In the genomic region with DNA sequence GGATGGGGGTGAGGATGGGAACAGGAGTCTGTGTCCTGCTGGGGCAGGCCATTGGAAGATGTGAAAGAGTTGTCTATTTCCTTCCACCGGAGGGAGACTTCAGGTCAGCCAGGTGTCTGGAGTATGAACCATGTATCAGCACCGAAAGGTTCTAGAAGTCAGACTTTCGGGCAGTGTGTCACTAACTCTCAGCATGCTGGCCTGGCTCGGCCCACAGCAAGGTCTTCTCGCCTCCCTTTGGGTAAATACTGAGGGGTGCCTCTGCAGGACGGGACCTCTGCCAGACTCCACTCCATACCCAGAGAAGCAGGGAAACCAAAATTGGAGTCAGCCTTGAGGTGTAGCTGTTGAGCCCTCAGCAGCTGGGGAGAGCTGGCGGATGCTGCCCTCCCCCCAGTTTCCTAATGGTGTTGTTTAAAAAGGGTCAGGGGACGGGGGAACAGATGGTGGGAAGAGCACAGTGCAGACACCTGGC, we compare ENCODE assay signal across 10 cellular contexts. TPM values are rescaled to one million over a fixed set of nuclear protein-coding genes. Genes with fewer than 3 reads are reported as not detected.
DNase-seq lines count a peak whose midpoint lies in the region; ATAC-seq, FAIRE-seq and TF ChIP-seq lines count a peak whose summit lies in the region.
"Had no signal": no experiment of that assay in that cellular context is flagged by ENCODE, and none has a peak within 500 bp of the region (broad histone marks: within the 10 kb centered on the region; RNA-seq: fewer than 3 reads in every experiment).

No MANE protein-coding gene starts in this region.

- TF ChIP-seq POLR2A in body of pancreas (IDR thresholded peaks at IDR 0.05) = no peak

- H3K27ac ChIP-seq in BLaER1 treated with 17β-estradiol and CSF1 and Interleukin-3, amounts not matched to agents 10 nM and 100 nM = peak overlapping the region; percentile 39 to 88 (median 81); a peak in 21 of 22 replicates
- H3K27ac ChIP-seq in kidney (ENCODE audit: low read depth in 2 of 2, low read length in 2 of 2) (peak overlapping the region; percentile 36 to 45), body of pancreas (peak overlapping the region in 2 of 4 donors; percentile 30 to 52)

- intact Hi-C loops in kidney (cut with DNase I) (no loop called here), body of pancreas (cut with DNase I) (no loop called here)

- H3K9ac ChIP-seq in BLaER1 treated with 17β-estradiol and CSF1 and Interleukin-3, amounts not matched to agents 10 nM and 100 nM = peak overlapping the region; percentile 71 to 90 (median 86)
- H3K9ac ChIP-seq in kidney (ENCODE audit: low read length in 2 of 2) = no peak overlapping the region

- H3K36me3 ChIP-seq in BLaER1 treated with 17β-estradiol and CSF1 and Interleukin-3, amounts not matched to agents 10 nM and 100 nM = peaks cover 0 to 18% (median 5%) of the 10 kb centered on the region in 11 experiments; a peak in 17 of 22 replicates
- H3K36me3 ChIP-seq in kidney (ENCODE audit: control insufficient read depth in 1 of 2, insufficient read depth in 2 of 2, low read length in 2 of 2) (no peaks in the 10 kb centered on the region), body of pancreas (replicated peaks in 1 of 2; ENCODE audit: insufficient read depth in 1 of 2, low read depth in 2 of 2) (no peaks in the 10 kb centered on the region)

- no peak for TF ChIP-seq CTCF in kidney (IDR thresholded peaks at IDR 0.05; ENCODE audit: borderline replicate concordance, extremely low read depth, insufficient read depth)
- TF ChIP-seq CTCF in body of pancreas (IDR thresholded peaks at IDR 0.05) = peak in 1 of 7 experiments; percentile 1

- DNase-seq in RPMI8226 (peak; percentile 73), kidney (no peak), body of pancreas (no peak), NCI-H226 (no peak), superior temporal gyrus (ENCODE audit: extremely low spot score) (no peak)

- peak overlapping the region; percentile 67 to 94 (median 90) for H3K4me3 ChIP-seq in BLaER1 treated with 17β-estradiol and CSF1 and Interleukin-3, amounts not matched to agents 10 nM and 100 nM
- peak overlapping the region in 1 of 2 donors; percentile 83 for H3K4me3 ChIP-seq in kidney (ENCODE audit: low read length in 2 of 2)
- H3K4me3 ChIP-seq in body of pancreas = no peak overlapping the region

- FAIRE-seq in kidney (lab: Jason Lieb, UNC) = no peak

- ATAC-seq in GM18907 (IDR thresholded peaks at IDR 0.05; ENCODE audit: unreplicated experiment) = peak; percentile 22
- ATAC-seq in body of pancreas = no peak
- ATAC-seq in HG03520 (IDR thresholded peaks at IDR 0.05; ENCODE audit: unreplicated experiment) = no peak

- H3K4me1 ChIP-seq in BLaER1 treated with 17β-estradiol and CSF1 and Interleukin-3, amounts not matched to agents 10 nM and 100 nM = peaks cover 69 to 93% (median 78%) of the 10 kb centered on the region in 10 experiments
- H3K4me1 ChIP-seq in kidney (ENCODE audit: control insufficient read depth in 1 of 2, insufficient read depth in 1 of 2, low read depth in 1 of 2, low read length in 2 of 2) (peaks cover 4 to 23% of the 10 kb centered on the region in 2 donors), body of pancreas (peaks cover 18% of the 10 kb centered on the region)

- H3K4me2 ChIP-seq in BLaER1 treated with 17β-estradiol and CSF1 and Interleukin-3, amounts not matched to agents 10 nM and 100 nM = peak overlapping the region; percentile 92 to 98 (median 96)

- H3K27me3 ChIP-seq in BLaER1 treated with 17β-estradiol and CSF1 and Interleukin-3, amounts not matched to agents 10 nM and 100 nM = no peaks in the 10 kb centered on the region
- no peaks in the 10 kb centered on the region for H3K27me3 ChIP-seq in body of pancreas

- H4K20me1 ChIP-seq in BLaER1 treated with 17β-estradiol and CSF1 and Interleukin-3, amounts not matched to agents 10 nM and 100 nM = peaks cover 0 to 15% (median 0%) of the 10 kb centered on the region in 11 experiments; a peak in 7 of 22 replicates

- WGBS in body of pancreas, 2 donors = 71% methylated on average over 7 to 8 of the region's 8 CpGs

- no peaks in the 10 kb centered on the region for H3K9me3 ChIP-seq in BLaER1 treated with 17β-estradiol and CSF1 and Interleukin-3, amounts not matched to agents 10 nM and 100 nM (replicated peaks in 1 of 11)
- no peaks in the 10 kb centered on the region for H3K9me3 ChIP-seq in kidney (ENCODE audit: control insufficient read depth in 1 of 2, low read length in 2 of 2)
- no peaks in the 10 kb centered on the region for H3K9me3 ChIP-seq in body of pancreas

RNA-seq across cellular contexts. Expression of gene CIITA, which starts 0.5 kb away (rescaled TPM):
- total RNA-seq in kidney (50.5 TPM), body of pancreas (1 to 10 TPM; 6.5 to 6.6 TPM)
- polyA plus RNA-seq in kidney (ENCODE audit: insufficient read depth, low read depth, low replicate concordance) = 8.3 TPM
- polyA plus RNA-seq: neural cell had no signal

RNA-seq across cellular contexts. Expression of gene TVP23A, which starts 58.9 kb away (rescaled TPM):
- 0.19 TPM for total RNA-seq in kidney
- not detected for polyA plus RNA-seq in kidney (ENCODE audit: insufficient read depth, low read depth, low replicate concordance)
- total RNA-seq in body of pancreas = not detected
- total RNA-seq: esophagus mucosa had no signal

Comparison
In these comparisons a context has a peak if more than half of its experiments do, and no peak if none do; other contexts are left out.
1. H3K4me3 ChIP-seq: peak in BLaER1 treated with 17β-estradiol and CSF1 and Interleukin-3, amounts not matched to agents 10 nM and 100 nM (10 of 10); none in body of pancreas (0 of 2).
2. H3K9ac ChIP-seq: peak in BLaER1 treated with 17β-estradiol and CSF1 and Interleukin-3, amounts not matched to agents 10 nM and 100 nM (11 of 11); none in kidney (0 of 2).